Comparison of ENCODE assay signal across 25 cellular contexts in the genomic region with DNA sequence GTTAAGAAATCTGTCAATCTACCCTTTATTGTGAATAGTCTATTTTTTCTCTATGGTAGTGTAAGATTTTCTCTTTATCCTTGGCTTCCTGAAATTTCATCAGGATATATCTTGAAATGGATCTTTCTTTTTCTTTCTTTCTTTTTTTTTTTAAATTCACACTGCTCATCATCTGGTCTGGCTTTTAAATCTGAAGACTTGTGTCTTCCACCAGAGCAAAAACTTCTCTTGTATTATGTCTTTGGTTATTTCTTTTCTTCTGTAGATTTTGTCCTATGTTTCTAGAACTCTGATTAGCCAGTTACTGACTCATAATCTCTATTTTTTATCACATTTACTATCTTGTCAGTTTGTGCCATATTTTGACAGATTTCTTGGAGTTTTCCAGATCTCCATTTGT.
A peak's percentile ranks its signal among the peaks of the same experiment; 100 is the strongest.
DNase-seq lines count a peak whose midpoint lies in the region; FAIRE-seq and TF ChIP-seq lines count a peak whose summit lies in the region.
"Had no signal": no experiment of that assay in that cellular context is flagged by ENCODE, and none has a peak within 500 bp of the region (broad histone marks: within the 10 kb centered on the region; RNA-seq: fewer than 3 reads in every experiment).

No MANE protein-coding gene starts in this region.

- peak; percentile 9 for FAIRE-seq in astrocyte (lab: Jason Lieb, UNC)
- FAIRE-seq: A549, GM12878, GM12892, GM18507 had no signal

- H3K4me3 ChIP-seq in HEK293 (ENCODE audit: low read depth, low read length) = no peak overlapping the region
- H3K4me3 ChIP-seq in astrocyte (ENCODE audit: insufficient read depth, low read depth, low read length) = no peak overlapping the region
- H3K4me3 ChIP-seq in sigmoid colon = no peak overlapping the region
- H3K4me3 ChIP-seq: A549; BLaER1 treated with 17β-estradiol and CSF1 and Interleukin-3, amounts not matched to agents 10 nM and 100 nM; GM12878 had no signal

- H3K79me2 ChIP-seq in astrocyte (ENCODE audit: insufficient read depth, low read length) = no peaks in the 10 kb centered on the region

- no peaks in the 10 kb centered on the region for H3K27me3 ChIP-seq in astrocyte (ENCODE audit: insufficient read depth, low read length)
- H3K27me3 ChIP-seq in sigmoid colon = no peaks in the 10 kb centered on the region
- H3K27me3 ChIP-seq: BLaER1 treated with 17β-estradiol and CSF1 and Interleukin-3, amounts not matched to agents 10 nM and 100 nM had no signal

- H3K27ac Mint-ChIP-seq in astrocyte (ENCODE audit: unreplicated experiment) (no peak overlapping the region), type B pancreatic cell (peak overlapping the region; percentile 87)
- H3K27ac Mint-ChIP-seq: B cell; CD4-positive, alpha-beta memory T cell; CD4-positive, CD25-positive, alpha-beta regulatory T cell had no signal

- DNase-seq in astrocyte (ENCODE audit: low read depth) = no peak
- no peak for DNase-seq in type B pancreatic cell (ENCODE audit: extremely low spot score, unreplicated experiment)
- no peak for DNase-seq in CD1c-positive myeloid dendritic cell (ENCODE audit: extremely low spot score)
- no peak for DNase-seq in sigmoid colon
- DNase-seq: AML-193; CD4-positive, alpha-beta memory T cell; CD4-positive, CD25-positive, alpha-beta regulatory T cell; CD8-positive, alpha-beta memory T cell; COR-L47; DMS 273 treated with DMSO at 0.1 percent for 48 hours; DMS153; DMS53; DMS79; DND-41; EL; GDM1 had no signal

- H3K27ac ChIP-seq in HEK293 (ENCODE audit: extremely low read depth, low read depth, low read length) = no peak overlapping the region
- no peak overlapping the region for H3K27ac ChIP-seq in astrocyte (ENCODE audit: low read depth, low read length)
- no peak overlapping the region for H3K27ac ChIP-seq in sigmoid colon
- H3K27ac ChIP-seq: 22Rv1; A549; BLaER1 treated with 17β-estradiol and CSF1 and Interleukin-3, amounts not matched to agents 10 nM and 100 nM; C4-2B had no signal

- no peaks in the 10 kb centered on the region for H4K20me1 ChIP-seq in astrocyte (ENCODE audit: insufficient read depth, low read length)
- H4K20me1 ChIP-seq: BLaER1 treated with 17β-estradiol and CSF1 and Interleukin-3, amounts not matched to agents 10 nM and 100 nM had no signal

- no peaks in the 10 kb centered on the region for H3K9me3 Mint-ChIP-seq in astrocyte (ENCODE audit: unreplicated experiment)
- peaks cover 5% of the 10 kb centered on the region for H3K9me3 Mint-ChIP-seq in type B pancreatic cell

- H2AFZ ChIP-seq in astrocyte (ENCODE audit: low read depth, low read length) = no peak overlapping the region

- no peak for TF ChIP-seq POLR2A in sigmoid colon (IDR thresholded peaks at IDR 0.05)

- intact Hi-C loops in sigmoid colon (cut with DNase I) = no loop called here

- H3K27me3 Mint-ChIP-seq in astrocyte (ENCODE audit: low read depth, unreplicated experiment) (peaks cover 1% of the 10 kb centered on the region), type B pancreatic cell (no peaks in the 10 kb centered on the region)

- H3K36me3 Mint-ChIP-seq in astrocyte (ENCODE audit: low read depth, unreplicated experiment) (no peaks in the 10 kb centered on the region), type B pancreatic cell (no peaks in the 10 kb centered on the region)
- H3K36me3 Mint-ChIP-seq: CD4-positive, alpha-beta memory T cell; CD4-positive, CD25-positive, alpha-beta regulatory T cell; CD8-positive, alpha-beta memory T cell had no signal

- H3K4me1 Mint-ChIP-seq in astrocyte (ENCODE audit: low read depth, unreplicated experiment) (no peaks in the 10 kb centered on the region), type B pancreatic cell (ENCODE audit: unreplicated experiment) (peaks cover 15% of the 10 kb centered on the region)
- H3K4me1 Mint-ChIP-seq: B cell; CD4-positive, alpha-beta memory T cell; CD4-positive, CD25-positive, alpha-beta regulatory T cell; CD8-positive, alpha-beta memory T cell had no signal

- no peak overlapping the region for H3K9ac ChIP-seq in astrocyte (ENCODE audit: low read length)
- H3K9ac ChIP-seq: BLaER1 treated with 17β-estradiol and CSF1 and Interleukin-3, amounts not matched to agents 10 nM and 100 nM had no signal

- H3K4me2 ChIP-seq in astrocyte (ENCODE audit: low read length) = no peak overlapping the region
- H3K4me2 ChIP-seq: A549; BLaER1 treated with 17β-estradiol and CSF1 and Interleukin-3, amounts not matched to agents 10 nM and 100 nM had no signal

- TF ChIP-seq CTCF in HEK293 (tag by site-specific recombination; IDR thresholded peaks at IDR 0.05) (no peak), astrocyte (IDR thresholded peaks at IDR 0.05; ENCODE audit: insufficient read depth, low read depth, low read length) (no peak), type B pancreatic cell (conservative IDR thresholded peaks at IDR 0.05) (no peak), sigmoid colon (IDR thresholded peaks at IDR 0.05) (no peak)

- H3K9me3 ChIP-seq in HEK293 (ENCODE audit: control insufficient read depth, insufficient read depth, low read depth, low read length) (no peaks in the 10 kb centered on the region), astrocyte (ENCODE audit: insufficient read depth, low read depth, low read length) (no peaks in the 10 kb centered on the region), sigmoid colon (peaks cover 0 to 5% (median 0%) of the 10 kb centered on the region in 4 donors)

- H3K4me1 ChIP-seq in HEK293 (ENCODE audit: control insufficient read depth, insufficient read depth, low read length) (no peaks in the 10 kb centered on the region), astrocyte (ENCODE audit: insufficient read depth, low read length) (no peaks in the 10 kb centered on the region), sigmoid colon (no peaks in the 10 kb centered on the region)
- H3K4me1 ChIP-seq: A549 had no signal

- no peak for TF ChIP-seq EP300 in sigmoid colon (IDR thresholded peaks at IDR 0.05)

- H3K36me3 ChIP-seq in HEK293 (ENCODE audit: control insufficient read depth in 2 of 2, insufficient read depth in 1 of 2, low read length in 2 of 2) (no peaks in the 10 kb centered on the region), astrocyte (ENCODE audit: insufficient read depth, low read length) (no peaks in the 10 kb centered on the region), sigmoid colon (no peaks in the 10 kb centered on the region)
- H3K36me3 ChIP-seq: BLaER1 treated with 17β-estradiol and CSF1 and Interleukin-3, amounts not matched to agents 10 nM and 100 nM had no signal

- CTCF ChIA-PET in HEK293 (lab: Yijun Ruan, JAX) = no interaction called here

- H3K4me3 Mint-ChIP-seq in astrocyte (ENCODE audit: unreplicated experiment) = no peak overlapping the region
- H3K4me3 Mint-ChIP-seq in type B pancreatic cell = no peak overlapping the region
- H3K4me3 Mint-ChIP-seq: B cell; CD4-positive, alpha-beta memory T cell; CD4-positive, CD25-positive, alpha-beta regulatory T cell; CD8-positive, alpha-beta memory T cell had no signal

- POLR2A ChIA-PET in HEK293 (lab: Yijun Ruan, JAX) = no interaction called here

TF ChIP-seq in HEK293, 187 proteins besides CTCF, POLR2A, EP300 and RAD21:
- no peak for TF ChIP-seq ZNF768 (tag by site-specific recombination; IDR thresholded peaks at IDR 0.05)
- TF ChIP-seq SETDB1 (IDR thresholded peaks at IDR 0.05; ENCODE audit: insufficient read length, low read length) = peak; percentile 95
